14 cellular contexts compared by ENCODE assay signal in the genomic region with DNA sequence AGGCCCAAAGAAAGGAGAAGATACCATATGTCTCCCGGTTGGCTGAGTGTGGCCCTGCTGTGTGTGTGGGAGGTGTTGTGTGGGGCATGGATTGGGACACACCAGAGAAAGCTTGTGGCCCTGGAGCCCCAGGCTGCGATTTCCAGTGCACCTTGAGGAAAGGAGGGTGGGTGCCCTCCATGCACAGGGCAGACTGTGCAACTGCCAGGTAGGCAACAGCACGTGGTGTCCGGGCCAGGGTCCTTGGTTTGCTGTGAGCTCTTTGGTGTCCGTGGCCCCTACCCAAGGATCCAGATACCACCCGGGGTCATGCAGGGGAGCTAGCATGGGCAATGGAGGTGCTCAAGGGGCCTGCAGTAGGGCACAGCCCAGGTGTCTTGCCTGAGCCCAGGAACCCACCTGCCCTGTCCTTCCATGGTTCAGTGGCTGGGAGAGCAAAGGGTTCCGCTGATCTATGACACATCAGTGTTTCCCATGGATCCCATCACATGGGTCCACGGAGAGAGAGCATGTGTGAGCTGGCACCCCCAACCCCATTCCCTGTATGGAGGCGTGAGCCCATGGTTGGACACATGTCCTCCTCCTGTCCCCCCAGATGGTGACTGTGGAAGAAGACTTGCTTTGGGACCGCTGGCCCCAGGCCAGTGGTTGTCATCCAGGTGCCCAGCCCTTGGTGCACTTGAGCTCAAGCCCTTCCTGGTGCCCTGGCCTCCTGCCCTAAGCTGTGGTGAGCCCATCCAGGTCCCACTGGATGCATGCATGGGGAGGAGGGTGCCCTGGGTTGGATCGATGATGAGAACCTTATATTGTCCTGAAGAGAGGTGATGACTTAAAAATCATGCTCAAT.
A peak's percentile ranks its signal among the peaks of the same experiment; 100 is the strongest.
DNase-seq lines count a peak whose midpoint lies in the region; ATAC-seq and TF ChIP-seq lines count a peak whose summit lies in the region.
"Had no signal": no experiment of that assay in that cellular context is flagged by ENCODE, and none has a peak within 500 bp of the region (broad histone marks: within the 10 kb centered on the region; RNA-seq: fewer than 3 reads in every experiment).

No MANE protein-coding gene starts in this region.

- no peaks in the 10 kb centered on the region for H3K36me3 ChIP-seq in lung (ENCODE audit: control insufficient read depth in 2 of 2, insufficient read depth in 2 of 2, low read length in 2 of 2)
- no peaks in the 10 kb centered on the region for H3K36me3 ChIP-seq in upper lobe of right lung
- H3K36me3 ChIP-seq: brain microvascular endothelial cell, gastroesophageal sphincter, neural progenitor cell had no signal

- H3K27me3 ChIP-seq in lung (ENCODE audit: control insufficient read depth, insufficient read depth) (no peaks in the 10 kb centered on the region), upper lobe of right lung (no peaks in the 10 kb centered on the region)
- H3K27me3 ChIP-seq: brain microvascular endothelial cell, gastroesophageal sphincter, neural progenitor cell had no signal

- no peak for TF ChIP-seq CTCF in lung (IDR thresholded peaks at IDR 0.05; ENCODE audit: control extremely low read depth, extremely low read depth)
- TF ChIP-seq CTCF in upper lobe of right lung (IDR thresholded peaks at IDR 0.05) = no peak

- no peak overlapping the region for H3K4me3 ChIP-seq in lung
- no peak overlapping the region for H3K4me3 ChIP-seq in upper lobe of right lung
- H3K4me3 ChIP-seq: gastroesophageal sphincter, neural progenitor cell had no signal

- peaks cover 0 to 84% of the 10 kb centered on the region in 2 donors for H3K9me3 ChIP-seq in lung (ENCODE audit: control insufficient read depth in 2 of 2, insufficient read depth in 1 of 2, low read length in 1 of 2)
- H3K9me3 ChIP-seq in upper lobe of right lung = peaks cover 20% of the 10 kb centered on the region

- H3K4me1 ChIP-seq in lung (ENCODE audit: control insufficient read depth in 2 of 2, insufficient read depth in 2 of 2, low read length in 2 of 2) (no peaks in the 10 kb centered on the region), upper lobe of right lung (no peaks in the 10 kb centered on the region)
- H3K4me1 ChIP-seq: gastroesophageal sphincter, neural progenitor cell had no signal

- DNase-seq in activated gamma-delta T cell treated with Interleukin-2 at 50 U/mL for 16 hours (peak; percentile 1), activated gamma-delta T cell (lab: John Stamatoyannopoulos, UW) (no peak), ecto neural progenitor cell (ENCODE audit: low spot score) (peak; percentile 18), lung (ENCODE audit: low spot score) (peak; percentile 27), upper lobe of right lung (peak; percentile 56), NCI-H345 treated with DMSO at 0.1 percent for 48 hours (lab: John Stamatoyannopoulos, UW; ENCODE audit: unreplicated experiment) (no peak), NCI-H774 (lab: John Stamatoyannopoulos, UW) (no peak), NCI-H146 (lab: John Stamatoyannopoulos, UW) (no peak)
- DNase-seq: brain microvascular endothelial cell, IMR-90 had no signal

- 81 to 85% methylated on average over 11 of the region's 11 CpGs for WGBS in lung, 2 donors

- no peak for ATAC-seq in lung (ENCODE audit: insufficient read depth, low FRiP score)
- ATAC-seq in upper lobe of right lung = no peak
- ATAC-seq: gastroesophageal sphincter, left colon had no signal

- intact Hi-C loops in upper lobe of right lung (cut with DNase I) = no loop called here

- H3K27ac ChIP-seq in lung (ENCODE audit: low read depth in 1 of 2, low read length in 1 of 2) = no peak overlapping the region
- H3K27ac ChIP-seq in upper lobe of right lung = no peak overlapping the region
- H3K27ac ChIP-seq: brain microvascular endothelial cell, gastroesophageal sphincter, neural progenitor cell, VCaP had no signal

Comparison
In these comparisons a context has a peak if more than half of its experiments do, and no peak if none do; other contexts are left out.
1. DNase-seq: peak in activated gamma-delta T cell treated with Interleukin-2 at 50 U/mL for 16 hours (single experiment), ecto neural progenitor cell (single experiment), lung (single experiment) and upper lobe of right lung (single experiment); none in activated gamma-delta T cell (single experiment), NCI-H345 treated with DMSO at 0.1 percent for 48 hours (single experiment), NCI-H774 (single experiment) and NCI-H146 (single experiment).